In the genomic region with DNA sequence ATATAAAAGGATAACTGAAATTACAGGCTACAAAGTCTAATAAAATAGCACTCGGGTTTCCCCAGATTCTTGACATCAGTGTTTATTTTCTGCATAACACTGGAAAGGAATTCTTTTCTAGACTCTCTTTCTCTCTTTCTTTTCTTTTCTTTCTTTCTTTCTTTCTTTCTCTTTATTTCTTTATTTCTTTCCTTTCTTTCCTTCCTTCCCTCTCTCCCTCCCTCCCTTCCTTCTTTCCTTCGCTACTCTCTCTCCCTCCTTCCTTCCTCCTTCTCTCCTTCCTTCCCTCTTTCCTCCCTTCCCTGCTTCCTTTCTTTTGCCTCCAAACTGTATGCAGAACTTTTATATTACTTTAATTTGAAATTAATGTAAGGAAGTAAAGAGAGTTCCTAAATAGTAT, we compare ENCODE assay signal across 24 cellular contexts.
"Had no signal": no experiment of that assay in that cellular context is flagged by ENCODE, and none has a peak within 500 bp of the region (broad histone marks: within the 10 kb centered on the region; RNA-seq: fewer than 3 reads in every experiment).

No MANE protein-coding gene starts in this region.

- H3K9me3 Mint-ChIP-seq: activated CD4-positive, alpha-beta memory T cell treated with anti-CD3 and anti-CD28 coated beads, Interleukin-2, amount 10 ng/mL, durations not matched to agents 7 days and 5 days; activated naive CD4-positive, alpha-beta T cell treated with anti-CD3 and anti-CD28 coated beads for 36 hours; activated T-helper 17 cell treated with anti-CD3 and anti-CD28 coated beads, Interleukin-2, amount 50 U/mL, for 72 hours; central memory CD8-positive, alpha-beta T cell; T-helper 1 cell treated with Interleukin-12 subunit alpha and Interleukin-12 subunit beta and Interleukin-4 antibody, amounts not matched to agents 30 μg/mL and 1 μg/mL, for 36 hours had no signal

- H3K36me3 ChIP-seq: SJSA1 had no signal

- DNase-seq: activated CD4-positive, alpha-beta memory T cell treated with anti-CD3 and anti-CD28 coated beads, Interleukin-2, amount 10 ng/mL, durations not matched to agents 7 days and 5 days; activated CD4-positive, alpha-beta T cell treated with anti-CD3 and anti-CD28 coated beads for 36 hours; activated CD4-positive, alpha-beta T cell treated with anti-CD3 and anti-CD28 coated beads, Interleukin-2, amount 50 U/mL, for 1 hour; activated gamma-delta T cell; activated naive CD4-positive, alpha-beta T cell treated with anti-CD3 and anti-CD28 coated beads for 36 hours; activated T-cell treated with anti-CD3 and anti-CD28 coated beads for 4 hours; activated T-cell treated with anti-CD3 and anti-CD28 coated beads, Interleukin-2, amount 50 U/mL, for 48 hours; amygdala; Kasumi-1; NCI-H1048; NCI-H146; NCI-H187 treated with DMSO at 0.1 percent for 48 hours; NCI-H2081 treated with DMSO at 0.1 percent for 48 hours; NCI-H446; NCI-H524; SHP77 had no signal

- H3K4me1 ChIP-seq: SJSA1 had no signal

- FAIRE-seq: astrocyte, RCC 7860 had no signal

- H3K36me3 Mint-ChIP-seq: activated naive CD8-positive, alpha-beta T cell had no signal

- H3K27me3 ChIP-seq: SJSA1 had no signal

- H3K27ac ChIP-seq: SJSA1 had no signal

- H3K27ac Mint-ChIP-seq: activated CD4-positive, alpha-beta memory T cell treated with anti-CD3 and anti-CD28 coated beads, Interleukin-2, amount 10 ng/mL, durations not matched to agents 7 days and 5 days; activated CD4-positive, alpha-beta T cell treated with anti-CD3 and anti-CD28 coated beads for 36 hours; activated naive CD4-positive, alpha-beta T cell treated with anti-CD3 and anti-CD28 coated beads for 36 hours; activated naive CD8-positive, alpha-beta T cell; activated T-helper 17 cell treated with anti-CD3 and anti-CD28 coated beads, Interleukin-2, amount 50 U/mL, for 72 hours; brain; T-helper 1 cell treated with Interleukin-12 subunit alpha and Interleukin-12 subunit beta and Interleukin-4 antibody, amounts not matched to agents 30 μg/mL and 1 μg/mL, for 36 hours had no signal

- H3K4me3 ChIP-seq: SJSA1 had no signal

- H3K4me1 Mint-ChIP-seq: activated CD4-positive, alpha-beta memory T cell treated with anti-CD3 and anti-CD28 coated beads, Interleukin-2, amount 10 ng/mL, durations not matched to agents 7 days and 5 days; activated CD4-positive, alpha-beta T cell treated with anti-CD3 and anti-CD28 coated beads for 36 hours; activated T-helper 17 cell treated with anti-CD3 and anti-CD28 coated beads, Interleukin-2, amount 50 U/mL, for 72 hours had no signal

- H3K9me3 ChIP-seq: SJSA1 had no signal

- ATAC-seq: activated CD4-positive, alpha-beta T cell treated with anti-CD3 and anti-CD28 coated beads for 36 hours; activated T-helper 17 cell treated with anti-CD3 and anti-CD28 coated beads, Interleukin-2, amount 50 U/mL, for 72 hours had no signal

- H3K4me3 Mint-ChIP-seq: activated CD4-positive, alpha-beta memory T cell treated with anti-CD3 and anti-CD28 coated beads, Interleukin-2, amount 10 ng/mL, durations not matched to agents 7 days and 5 days; activated CD4-positive, alpha-beta T cell treated with anti-CD3 and anti-CD28 coated beads for 36 hours; activated naive CD4-positive, alpha-beta T cell treated with anti-CD3 and anti-CD28 coated beads for 36 hours; activated naive CD8-positive, alpha-beta T cell; activated T-helper 17 cell treated with anti-CD3 and anti-CD28 coated beads, Interleukin-2, amount 50 U/mL, for 72 hours; brain; central memory CD8-positive, alpha-beta T cell; T-helper 1 cell treated with Interleukin-12 subunit alpha and Interleukin-12 subunit beta and Interleukin-4 antibody, amounts not matched to agents 30 μg/mL and 1 μg/mL, for 36 hours had no signal
